In genomic region chrX:71227370-71228062, GRCh38 we compare ENCODE assay signal across 27 cellular contexts. TPM values are rescaled to one million over a fixed set of nuclear protein-coding genes. Genes with fewer than 3 reads are reported as not detected.
DNase-seq lines count a peak whose midpoint lies in the region; ATAC-seq, FAIRE-seq and TF ChIP-seq lines count a peak whose summit lies in the region.
"Had no signal": no experiment of that assay in that cellular context is flagged by ENCODE, and none has a peak within 500 bp of the region (broad histone marks: within the 10 kb centered on the region; RNA-seq: fewer than 3 reads in every experiment).

No MANE protein-coding gene starts in this region.

- H3K27ac Mint-ChIP-seq in activated CD8-positive, alpha-beta T cell treated with anti-CD3 and anti-CD28 coated beads for 36 hours: no peak overlapping the region
- H3K27ac Mint-ChIP-seq: T-cell had no signal

- H3K4me3 ChIP-seq in HEK293 (ENCODE audit: low read depth, low read length) (no peak overlapping the region), ovary (no peak overlapping the region)
- H3K4me3 ChIP-seq: esophagus muscularis mucosa, GM23248, smooth muscle cell, thyroid gland had no signal

- H3K27me3 Mint-ChIP-seq in activated CD8-positive, alpha-beta T cell treated with anti-CD3 and anti-CD28 coated beads for 36 hours: no peaks in the 10 kb centered on the region
- H3K27me3 Mint-ChIP-seq: CD4-positive, CD25-positive, alpha-beta regulatory T cell had no signal

- FAIRE-seq in D721Med (lab: Jason Lieb, UNC): no peak
- FAIRE-seq: astrocyte had no signal

- ATAC-seq in activated CD8-positive, alpha-beta T cell treated with anti-CD3 and anti-CD28 coated beads for 36 hours: no peak
- ATAC-seq in left colon (peak; percentile 18), GM19351 (IDR thresholded peaks at IDR 0.05; ENCODE audit: unreplicated experiment) (no peak)
- ATAC-seq: activated naive CD4-positive, alpha-beta T cell treated with anti-CD3 and anti-CD28 coated beads, Interleukin-2, amount 50 U/mL, for 72 hours; PC-3; T-cell had no signal

- CTCF ChIA-PET in HEK293 (lab: Yijun Ruan, JAX): interaction anchor here (0.7 to 1.1 kb wide), 3 partner anchors 12 to 425 kb away, joined by 4 read pairs; no protein-coding TSS in a partner anchor
- CTCF ChIA-PET in activated CD8-positive, alpha-beta T cell treated with anti-CD3 and anti-CD28 coated beads for 36 hours (lab: Charles Lee): no interaction called here

- DNase-seq in D721Med (ENCODE audit: insufficient read length, low spot score): no peak
- peak; percentile 21 for DNase-seq in activated CD8-positive, alpha-beta T cell treated with anti-CD3 and anti-CD28 coated beads for 36 hours
- DNase-seq in left colon: no peak
- no peak for DNase-seq in activated CD4-positive, CD25-positive, alpha-beta regulatory T cell treated with anti-CD3 and anti-CD28 coated beads, Interleukin-2, amount 50 U/mL, for 72 hours
- DNase-seq in ovary: no peak
- no peak for DNase-seq in cerebellum (ENCODE audit: low spot score)
- DNase-seq: CD4-positive, CD25-positive, alpha-beta regulatory T cell; effector memory CD4-positive, alpha-beta T cell; GM23248; kidney; MV-4-11; NCI-H187; NCI-H2227 treated with DMSO at 0.1 percent for 48 hours; NCI-H774; PC-3; SHP77; stimulated activated naive CD4-positive, alpha-beta T cell; T-cell; thyroid gland had no signal

- WGBS in ovary, 3 donors: 71 to 73% (median 72%) methylated on average over 5 of the region's 5 CpGs

- H3K27ac ChIP-seq in HEK293 (ENCODE audit: extremely low read depth, low read depth, low read length) (no peak overlapping the region), ovary (no peak overlapping the region)
- H3K27ac ChIP-seq: esophagus muscularis mucosa, GM23248, KMS-11, thyroid gland had no signal

- TF ChIP-seq CTCF in D721Med (IDR thresholded peaks at IDR 0.05; ENCODE audit: insufficient read depth, missing control alignments) (peak; percentile 5), HEK293 (tag by site-specific recombination; IDR thresholded peaks at IDR 0.05) (0 out of 2 replicates have a peak, but pooled peaks have one; percentile 15), ovary (IDR thresholded peaks at IDR 0.05) (no peak)
- TF ChIP-seq CTCF in activated CD8-positive, alpha-beta T cell treated with anti-CD3 and anti-CD28 coated beads for 36 hours (IDR thresholded peaks at IDR 0.05): no peak

- H3K9me3 ChIP-seq in HEK293 (ENCODE audit: control insufficient read depth, insufficient read depth, low read depth, low read length) (no peaks in the 10 kb centered on the region), ovary (no peaks in the 10 kb centered on the region)
- H3K9me3 ChIP-seq: esophagus muscularis mucosa, thyroid gland had no signal

- H3K27me3 ChIP-seq in ovary: no peaks in the 10 kb centered on the region
- H3K27me3 ChIP-seq: esophagus muscularis mucosa, thyroid gland had no signal

- no peaks in the 10 kb centered on the region for H3K36me3 ChIP-seq in HEK293 (ENCODE audit: control insufficient read depth in 2 of 2, insufficient read depth in 1 of 2, low read length in 2 of 2)
- no peaks in the 10 kb centered on the region for H3K36me3 ChIP-seq in ovary
- H3K36me3 ChIP-seq: esophagus muscularis mucosa, thyroid gland had no signal

- H3K4me1 ChIP-seq in HEK293 (ENCODE audit: control insufficient read depth, insufficient read depth, low read length) (no peaks in the 10 kb centered on the region), ovary (ENCODE audit: insufficient read depth) (peaks cover 3% of the 10 kb centered on the region)
- H3K4me1 ChIP-seq: esophagus muscularis mucosa had no signal

- no peaks in the 10 kb centered on the region for H3K4me1 Mint-ChIP-seq in activated CD8-positive, alpha-beta T cell treated with anti-CD3 and anti-CD28 coated beads for 36 hours (ENCODE audit: low read depth)
- H3K4me1 Mint-ChIP-seq: T-cell had no signal

- no peaks in the 10 kb centered on the region for H3K36me3 Mint-ChIP-seq in activated CD8-positive, alpha-beta T cell treated with anti-CD3 and anti-CD28 coated beads for 36 hours (ENCODE audit: low read depth)
- H3K36me3 Mint-ChIP-seq: activated naive CD4-positive, alpha-beta T cell treated with anti-CD3 and anti-CD28 coated beads, Interleukin-2, amount 50 U/mL, for 72 hours; CD4-positive, CD25-positive, alpha-beta regulatory T cell; T-cell had no signal

- TF ChIP-seq EP300 in ovary (IDR thresholded peaks at IDR 0.05): no peak

- no peak overlapping the region for H3K4me3 Mint-ChIP-seq in activated CD8-positive, alpha-beta T cell treated with anti-CD3 and anti-CD28 coated beads for 36 hours
- H3K4me3 Mint-ChIP-seq: CD4-positive, CD25-positive, alpha-beta regulatory T cell; T-cell had no signal

- POLR2A ChIA-PET in HEK293 (lab: Yijun Ruan, JAX): interaction anchor here (1.3 kb wide), 1 partner anchor 46 kb away, joined by 4 read pairs; no protein-coding TSS in a partner anchor
- POLR2A ChIA-PET in activated CD8-positive, alpha-beta T cell treated with anti-CD3 and anti-CD28 coated beads for 36 hours (lab: Charles Lee): interaction anchor here (0.8 kb wide), 1 partner anchor 56 kb away, joined by 3 read pairs; the partner anchor contains the start of gene NONO

- intact Hi-C loops in activated CD8-positive, alpha-beta T cell treated with anti-CD3 and anti-CD28 coated beads for 36 hours (cut with micrococcal nuclease): no loop called here
- intact Hi-C loops in left colon (cut with DNase I, micrococcal nuclease): no loop called here
- intact Hi-C loops in ovary (cut with DNase I): no loop called here

- TF ChIP-seq POLR2A in ovary (IDR thresholded peaks at IDR 0.05): no peak

- no peaks in the 10 kb centered on the region for H3K9me3 Mint-ChIP-seq in activated CD8-positive, alpha-beta T cell treated with anti-CD3 and anti-CD28 coated beads for 36 hours
- H3K9me3 Mint-ChIP-seq: activated naive CD4-positive, alpha-beta T cell treated with anti-CD3 and anti-CD28 coated beads, Interleukin-2, amount 50 U/mL, for 72 hours; CD4-positive, CD25-positive, alpha-beta regulatory T cell; T-cell had no signal

TF ChIP-seq in HEK293, 187 proteins besides CTCF, POLR2A, EP300 and RAD21:
- TF ChIP-seq ZNF16 (tag by site-specific recombination; IDR thresholded peaks at IDR 0.05; ENCODE audit: low read depth) (no peak), ZNF114 (tag by site-specific recombination; IDR thresholded peaks at IDR 0.05) (no peak), ZNF830 (tag by site-specific recombination; IDR thresholded peaks at IDR 0.05; ENCODE audit: low read depth) (no peak), ZNF449 (tag by site-specific recombination; IDR thresholded peaks at IDR 0.05) (no peak)
TF ChIP-seq in HEK293: peak in this region for 0.

RNA-seq across cellular contexts. Expression of gene GJB1, which starts 4.5 kb away (rescaled TPM):
- not detected for total RNA-seq in activated CD8-positive, alpha-beta T cell treated with anti-CD3 and anti-CD28 coated beads for 36 hours
- total RNA-seq in left colon (10 to 100 TPM; 67.9 to 72.6 TPM), ovary (10 to 100 TPM in 1 of 7 donors, 1 to 10 TPM in 3, under 1 TPM in 1, not detected in 2; 0.36 to 17.9 (median 2.5) TPM), cerebellum (not detected)
- polyA plus RNA-seq in ovary: under 1 TPM; 0.12 to 0.30 TPM
- total RNA-seq: astrocyte; CD4-positive, CD25-positive, alpha-beta regulatory T cell; GM23248; lung microvascular endothelial cell; PC-3; smooth muscle cell; thyroid gland had no signal
- polyA plus RNA-seq: CD4-positive, CD25-positive, alpha-beta regulatory T cell; GM23248; smooth muscle cell had no signal

RNA-seq across cellular contexts. Expression of gene ZMYM3, which starts 26.4 kb away (rescaled TPM):
- 10 to 100 TPM; 25.8 to 27.5 TPM for total RNA-seq in activated CD8-positive, alpha-beta T cell treated with anti-CD3 and anti-CD28 coated beads for 36 hours
- 10 to 100 TPM; 15.9 to 17.0 TPM for total RNA-seq in left colon
- 10 to 100 TPM; 17.2 to 75.8 (median 66.5) TPM for total RNA-seq in ovary
- polyA plus RNA-seq in ovary: 10 to 100 TPM; 17.8 to 46.2 TPM
- 27.9 TPM for total RNA-seq in cerebellum

RNA-seq across cellular contexts. Expression of gene NONO, which starts 55.9 kb away (rescaled TPM):
- total RNA-seq in activated CD8-positive, alpha-beta T cell treated with anti-CD3 and anti-CD28 coated beads for 36 hours: 100 to 1,000 TPM; 461 to 487 TPM
- total RNA-seq in left colon (100 to 1,000 TPM; 158 to 183 TPM), ovary (100 to 1,000 TPM; 209 to 391 (median 361) TPM), cerebellum (237 TPM)
- 100 to 1,000 TPM; 216 to 516 TPM for polyA plus RNA-seq in ovary

Comparison
In these comparisons a context has a peak if more than half of its experiments do, and no peak if none do; other contexts are left out.
1. CTCF ChIP-seq: peak in D721Med (single experiment) and HEK293 (single experiment); none in activated CD8-positive, alpha-beta T cell treated with anti-CD3 and anti-CD28 coated beads for 36 hours (single experiment) and ovary (0 of 3).